Comparison of ENCODE assay signal across 32 cellular contexts in the genomic region with DNA sequence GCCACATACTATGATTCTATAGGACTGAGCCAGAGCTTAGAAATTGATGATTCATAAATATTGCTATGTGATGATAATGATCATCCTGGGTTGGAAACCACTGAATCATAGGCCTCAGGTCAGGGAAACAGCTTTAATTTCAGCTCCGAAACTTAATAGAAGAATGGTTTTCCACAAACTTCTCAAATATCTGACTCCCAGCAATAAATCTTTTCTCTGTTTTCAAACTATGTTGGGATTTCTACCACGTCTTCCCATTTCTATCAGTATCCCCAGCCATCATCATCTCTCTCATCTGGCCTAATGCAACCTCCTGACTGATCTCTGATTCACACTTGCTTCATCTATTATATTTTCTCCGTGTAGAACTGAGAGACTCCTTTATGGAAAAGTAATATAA.
DNase-seq lines count a peak whose midpoint lies in the region; ATAC-seq, FAIRE-seq and TF ChIP-seq lines count a peak whose summit lies in the region.
"Had no signal": no experiment of that assay in that cellular context is flagged by ENCODE, and none has a peak within 500 bp of the region (broad histone marks: within the 10 kb centered on the region; RNA-seq: fewer than 3 reads in every experiment).

No MANE protein-coding gene starts in this region.

- CTCF ChIA-PET in SK-N-SH (lab: Yijun Ruan, JAX), result no interaction called here
- CTCF ChIA-PET in activated CD8-positive, alpha-beta T cell treated with anti-CD3 and anti-CD28 coated beads for 36 hours (lab: Charles Lee), result no interaction called here
- CTCF ChIA-PET in HepG2 (lab: Yijun Ruan, JAX; ENCODE audit: low intra/inter-chr PET ratio, low total read pairs), result no interaction called here

- no peaks in the 10 kb centered on the region for H3K27me3 ChIP-seq in SK-N-SH (ENCODE audit: insufficient read depth)
- H3K27me3 ChIP-seq in HepG2 (ENCODE audit: control insufficient read depth in 1 of 2, insufficient read depth in 2 of 2, low read length in 2 of 2), result no peaks in the 10 kb centered on the region
- H3K27me3 ChIP-seq: esophagus muscularis mucosa, testis, uterus had no signal

- H3K9me2 ChIP-seq in SK-N-SH, result no peaks in the 10 kb centered on the region; the same call in 1 of the 2 replicates

- peaks cover 25% of the 10 kb centered on the region for H3F3A ChIP-seq in SK-N-SH (replicated peaks; ENCODE audit: insufficient read depth)

- no peak overlapping the region; a peak in 1 of 4 replicates for H3K4me3 ChIP-seq in SK-N-SH (ENCODE audit: low read depth in 2 of 2, low read length in 1 of 2)
- no peak overlapping the region for H3K4me3 ChIP-seq in fibroblast of mammary gland (ENCODE audit: control insufficient read depth, low read depth, low read length)
- no peak overlapping the region for H3K4me3 ChIP-seq in HepG2 (replicated peaks in 1 of 3; ENCODE audit: insufficient read depth in 1 of 3, low read depth in 2 of 3, low read length in 3 of 3)
- H3K4me3 ChIP-seq: esophagus muscularis mucosa, psoas muscle, testis, uterus had no signal

- no peaks in the 10 kb centered on the region for H3K27me3 Mint-ChIP-seq in activated CD8-positive, alpha-beta T cell treated with anti-CD3 and anti-CD28 coated beads for 36 hours
- H3K27me3 Mint-ChIP-seq: naive thymus-derived CD8-positive, alpha-beta T cell had no signal

- no peaks in the 10 kb centered on the region for H3K9me3 Mint-ChIP-seq in activated CD8-positive, alpha-beta T cell treated with anti-CD3 and anti-CD28 coated beads for 36 hours
- H3K9me3 Mint-ChIP-seq: activated T-helper 1 cell treated with anti-CD3 and anti-CD28 coated beads, Interleukin-12 subunit alpha, Interleukin-12 subunit beta, Interleukin-2, Interleukin-4 antibody, amounts not matched to agents 30 ng/mL and 10 ng/mL and 1 ng/mL, durations not matched to agents 14 hours and 24 hours and 36 hours; CD8-positive, alpha-beta T cell; H9 had no signal

- no peak overlapping the region for H3K4me3 Mint-ChIP-seq in activated CD8-positive, alpha-beta T cell treated with anti-CD3 and anti-CD28 coated beads for 36 hours
- H3K4me3 Mint-ChIP-seq: activated T-helper 1 cell treated with anti-CD3 and anti-CD28 coated beads, Interleukin-12 subunit alpha, Interleukin-12 subunit beta, Interleukin-2, Interleukin-4 antibody, amounts not matched to agents 30 ng/mL and 10 ng/mL and 1 ng/mL, durations not matched to agents 14 hours and 24 hours and 36 hours; CD8-positive, alpha-beta T cell; H9; naive thymus-derived CD8-positive, alpha-beta T cell had no signal

- FAIRE-seq in HepG2 (lab: Jason Lieb, UNC), result no peak
- FAIRE-seq: A204.1, GM19239 had no signal

- in situ Hi-C loops in G401 (cut with HindIII; ENCODE audit: low sequenced_read_pairs), result no loop called here
- in situ Hi-C loops in HepG2 (cut with HindIII; ENCODE audit: extremely low pct_ligation_motif_present, low pct_unique_long_range_greater_than_20kb), result no loop called here

- H3K9me3 ChIP-seq in SK-N-SH, result no peaks in the 10 kb centered on the region
- no peaks in the 10 kb centered on the region for H3K9me3 ChIP-seq in HepG2 (ENCODE audit: low read length)
- H3K9me3 ChIP-seq: esophagus muscularis mucosa, psoas muscle, testis, uterus had no signal

- no peaks in the 10 kb centered on the region for H3K36me3 Mint-ChIP-seq in activated CD8-positive, alpha-beta T cell treated with anti-CD3 and anti-CD28 coated beads for 36 hours (ENCODE audit: low read depth)
- H3K36me3 Mint-ChIP-seq: CD8-positive, alpha-beta T cell; naive thymus-derived CD8-positive, alpha-beta T cell had no signal

- no TSS peak for BruUV-seq in HepG2 (replicated peaks; lab: Mats Ljungman, UMichigan)

- H3K4me1 ChIP-seq in SK-N-SH (ENCODE audit: control insufficient read depth in 1 of 2, insufficient read depth in 2 of 2, low read depth in 1 of 2, low read length in 1 of 2) (peaks cover 0 to 9% of the 10 kb centered on the region in 2 experiments; a peak in 1 of 4 replicates), HepG2 (ENCODE audit: insufficient read depth, low read length) (no peaks in the 10 kb centered on the region)
- H3K4me1 ChIP-seq: esophagus muscularis mucosa, psoas muscle, testis, uterus had no signal

- TF ChIP-seq RAD21 in SK-N-SH (IDR thresholded peaks at IDR 0.05; ENCODE audit: low read length) (no peak), HepG2 (CRISPR knock-in tag; IDR thresholded peaks at IDR 0.05) (no peak)

- TF ChIP-seq CTCF in SK-N-SH (IDR thresholded peaks at IDR 0.05) (no peak), fibroblast of mammary gland (conservative IDR thresholded peaks at IDR 0.05; ENCODE audit: control insufficient read depth, insufficient read depth, low read depth, low read length) (no peak), HepG2 (CRISPR knock-in tag; IDR thresholded peaks at IDR 0.05) (no peak)
- no peak for TF ChIP-seq CTCF in activated CD8-positive, alpha-beta T cell treated with anti-CD3 and anti-CD28 coated beads for 36 hours (IDR thresholded peaks at IDR 0.05)

- ATAC-seq in HG03175 (IDR thresholded peaks at IDR 0.05; ENCODE audit: unreplicated experiment), result no peak
- no peak for ATAC-seq in activated CD8-positive, alpha-beta T cell treated with anti-CD3 and anti-CD28 coated beads for 36 hours
- no peak for ATAC-seq in HepG2
- ATAC-seq: CD8-positive, alpha-beta T cell; left ventricle myocardium superior; naive thymus-derived CD8-positive, alpha-beta T cell; psoas muscle had no signal

- peak overlapping the region in 1 of 2 experiments; percentile 78; a peak in 2 of 4 replicates for H3K27ac ChIP-seq in SK-N-SH (ENCODE audit: low read depth in 2 of 2, low read length in 1 of 2)
- no peak overlapping the region for H3K27ac ChIP-seq in HepG2 (ENCODE audit: extremely low read length, insufficient read depth, low read length)
- H3K27ac ChIP-seq: esophagus muscularis mucosa, KMS-11, psoas muscle, testis, uterus had no signal

- H3K36me3 ChIP-seq in SK-N-SH (replicated peaks in 1 of 2; ENCODE audit: control insufficient read depth in 1 of 2, insufficient read depth in 2 of 2, low read length in 1 of 2) (no peaks in the 10 kb centered on the region), HepG2 (replicated peaks in 1 of 2; ENCODE audit: control insufficient read depth in 1 of 2, insufficient read depth in 2 of 2, low read length in 2 of 2) (no peaks in the 10 kb centered on the region)
- H3K36me3 ChIP-seq: esophagus muscularis mucosa, uterus had no signal

- peak overlapping the region; percentile 54 for H3K4me2 ChIP-seq in SK-N-SH
- no peak overlapping the region for H3K4me2 ChIP-seq in HepG2 (ENCODE audit: low read depth, low read length)
- H3K4me2 ChIP-seq: KMS-11 had no signal

- TF ChIP-seq EP300 in SK-N-SH (IDR thresholded peaks at IDR 0.05; ENCODE audit: borderline replicate concordance in 1 of 2, low read depth in 1 of 2, low read length in 1 of 2) (peak in 1 of 2 experiments; percentile 80; a peak in 1 of 4 replicates), HepG2 (IDR thresholded peaks at IDR 0.05; ENCODE audit: low read depth in 2 of 2, low read length in 2 of 2) (no peak), HepG2 (CRISPR knock-in tag; IDR thresholded peaks at IDR 0.05; ENCODE audit: borderline replicate concordance) (no peak)

- POLR2A ChIA-PET in SK-N-SH (lab: Yijun Ruan, JAX), result no interaction called here
- POLR2A ChIA-PET in activated CD8-positive, alpha-beta T cell treated with anti-CD3 and anti-CD28 coated beads for 36 hours (lab: Charles Lee), result no interaction called here
- POLR2A ChIA-PET in HepG2 (lab: Yijun Ruan, JAX), result no interaction called here

- H4K20me1 ChIP-seq in SK-N-SH (ENCODE audit: insufficient read depth) (no peaks in the 10 kb centered on the region), HepG2 (ENCODE audit: insufficient read depth, low read length) (no peaks in the 10 kb centered on the region)

- TF ChIP-seq POLR2A in HepG2 (IDR thresholded peaks at IDR 0.05; ENCODE audit: insufficient read depth in 1 of 2, low read depth in 2 of 2, low read length in 2 of 2), result no peak

- no peaks in the 10 kb centered on the region for H3K4me1 Mint-ChIP-seq in activated CD8-positive, alpha-beta T cell treated with anti-CD3 and anti-CD28 coated beads for 36 hours (ENCODE audit: low read depth)
- H3K4me1 Mint-ChIP-seq: H9; naive thymus-derived CD8-positive, alpha-beta T cell had no signal

- intact Hi-C loops in activated CD8-positive, alpha-beta T cell treated with anti-CD3 and anti-CD28 coated beads for 36 hours (cut with micrococcal nuclease), result no loop called here
- intact Hi-C loops in HepG2 (cut with micrococcal nuclease; ENCODE audit: unreplicated experiment), result no loop called here

- DNase-seq in A172 (ENCODE audit: low spot score), result peak; percentile 5
- DNase-seq in HS-5 (ENCODE audit: low read depth), result peak; percentile 76
- DNase-seq in SK-N-SH, result no peak
- peak; percentile 58 for DNase-seq in fibroblast of mammary gland (ENCODE audit: low read depth)
- no peak for DNase-seq in G401 (ENCODE audit: low spot score)
- DNase-seq in activated CD8-positive, alpha-beta T cell treated with anti-CD3 and anti-CD28 coated beads for 36 hours, result no peak
- no peak for DNase-seq in HepG2 (ENCODE audit: low spot score)
- DNase-seq: activated naive CD4-positive, alpha-beta T cell treated with anti-CD3 and anti-CD28 coated beads, Interleukin-2, amount 50 U/mL, for 16 hours; aorta; caudate nucleus; CD8-positive, alpha-beta T cell; DMS 273 treated with DMSO at 0.1 percent for 48 hours; H9; left ventricle myocardium superior; MV-4-11; naive thymus-derived CD8-positive, alpha-beta T cell; NCI-H1436 treated with DMSO at 0.1 percent for 48 hours; NCI-H446 treated with DMSO at 0.1 percent for 48 hours; NCI-H82; occipital lobe; psoas muscle; SHP77; stimulated activated naive CD4-positive, alpha-beta T cell treated with Interleukin-2 at 50 U/mL for 16 hours; T1000; testis; uterus had no signal

- no peak overlapping the region for H3K27ac Mint-ChIP-seq in activated CD8-positive, alpha-beta T cell treated with anti-CD3 and anti-CD28 coated beads for 36 hours
- H3K27ac Mint-ChIP-seq: activated T-helper 1 cell treated with anti-CD3 and anti-CD28 coated beads, Interleukin-12 subunit alpha, Interleukin-12 subunit beta, Interleukin-2, Interleukin-4 antibody, amounts not matched to agents 30 ng/mL and 10 ng/mL and 1 ng/mL, durations not matched to agents 14 hours and 24 hours and 36 hours; CD8-positive, alpha-beta T cell; naive thymus-derived CD8-positive, alpha-beta T cell had no signal

- WGBS in SK-N-SH (ENCODE audit: low lambda C conversion rate), result 1% methylated on average over 3 of the region's 3 CpGs
- WGBS in HepG2 (ENCODE audit: low lambda C conversion rate), result 8% methylated on average over 3 of the region's 3 CpGs

- no peak overlapping the region; the same call in 1 of the 2 replicates for H3K9ac ChIP-seq in SK-N-SH
- H3K9ac ChIP-seq in HepG2 (ENCODE audit: insufficient read depth, low read depth, low read length), result no peak overlapping the region
- H3K9ac ChIP-seq: KMS-11 had no signal

- H2AFZ ChIP-seq in SK-N-SH (ENCODE audit: low read depth) (peak overlapping the region; percentile 61; the same call in 1 of the 2 replicates), HepG2 (ENCODE audit: low read length) (no peak overlapping the region)

- H3K79me2 ChIP-seq in SK-N-SH (ENCODE audit: insufficient read depth) (no peaks in the 10 kb centered on the region), HepG2 (ENCODE audit: insufficient read depth, low read length) (no peaks in the 10 kb centered on the region)

TF ChIP-seq in SK-N-SH, 30 proteins besides CTCF, POLR2A, EP300 and RAD21 (continues in another document):
- TF ChIP-seq MXI1 (IDR thresholded peaks at IDR 0.05; ENCODE audit: low read depth, low read length), result no peak

Comparison
In these comparisons a context has a peak if more than half of its experiments do, and no peak if none do; other contexts are left out.
1. DNase-seq: peak in A172 (single experiment), HS-5 (single experiment) and fibroblast of mammary gland (single experiment); none in SK-N-SH (single experiment), G401 (single experiment), activated CD8-positive, alpha-beta T cell treated with anti-CD3 and anti-CD28 coated beads for 36 hours (single experiment) and HepG2 (single experiment).